17 cellular contexts compared by ENCODE assay signal in the genomic region with DNA sequence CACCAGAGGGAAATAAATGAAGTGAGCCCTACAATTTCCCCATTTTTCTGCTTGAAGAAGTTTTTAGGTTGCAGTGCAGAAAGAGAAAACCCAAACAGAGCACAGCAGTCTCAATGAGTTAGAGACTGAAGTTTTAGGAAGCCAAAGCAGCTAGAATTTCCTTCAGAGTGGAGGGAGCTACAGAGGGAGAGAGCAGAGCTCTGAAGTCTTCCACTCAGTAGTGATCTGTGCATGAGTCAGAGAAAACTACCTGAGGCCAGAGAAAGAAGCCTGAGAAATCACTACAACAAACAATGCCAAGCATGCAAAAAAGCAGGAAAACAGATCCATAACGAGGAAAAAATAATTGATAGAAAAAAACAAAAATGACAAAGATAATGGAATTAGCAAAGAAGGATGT. TPM values are rescaled to one million over a fixed set of nuclear protein-coding genes. Genes with fewer than 3 reads are reported as not detected.
"Had no signal": no experiment of that assay in that cellular context is flagged by ENCODE, and none has a peak within 500 bp of the region (broad histone marks: within the 10 kb centered on the region; RNA-seq: fewer than 3 reads in every experiment).

No MANE protein-coding gene starts in this region.

- FAIRE-seq: colon, endothelial cell of umbilical vein had no signal

- H3K4me1 ChIP-seq: ascending aorta, right atrium auricular region, tibial nerve had no signal

- H3K9me3 ChIP-seq: ascending aorta, right atrium auricular region, tibial nerve had no signal

- DNase-seq: activated CD4-positive, alpha-beta T cell treated with anti-CD3 and anti-CD28 coated beads, Interleukin-2, amount 50 U/mL, for 48 hours; activated naive CD4-positive, alpha-beta T cell treated with anti-CD3 and anti-CD28 coated beads, Interleukin-2, amount 10 ng/mL, durations not matched to agents 7 days and 5 days; caudate nucleus; foreskin melanocyte; left colon; naive B cell; stimulated activated CD4-positive, alpha-beta T cell treated with anti-CD3 and anti-CD28 coated beads, Interleukin-4, amount 100 ng/mL, for 24 hours; stimulated activated naive CD4-positive, alpha-beta T cell had no signal

- H3K36me3 Mint-ChIP-seq: activated naive CD4-positive, alpha-beta T cell treated with anti-CD3 and anti-CD28 coated beads, Interleukin-2, amount 10 ng/mL, durations not matched to agents 7 days and 5 days; naive B cell had no signal

- H3K9me3 Mint-ChIP-seq: activated naive CD4-positive, alpha-beta T cell treated with anti-CD3 and anti-CD28 coated beads, Interleukin-2, amount 10 ng/mL, durations not matched to agents 7 days and 5 days; activated T-helper 17 cell treated with anti-CD3 and anti-CD28 coated beads, Interleukin-2, amount 50 U/mL, for 72 hours; naive B cell had no signal

- H3K4me3 ChIP-seq: ascending aorta, lung, right atrium auricular region, tibial nerve had no signal

- H3K36me3 ChIP-seq: ascending aorta, right atrium auricular region, tibial nerve had no signal

- H3K27me3 ChIP-seq: ascending aorta, right atrium auricular region, tibial nerve had no signal

- H3K27ac Mint-ChIP-seq: activated naive CD4-positive, alpha-beta T cell treated with anti-CD3 and anti-CD28 coated beads, Interleukin-2, amount 10 ng/mL, durations not matched to agents 7 days and 5 days; activated T-helper 17 cell treated with anti-CD3 and anti-CD28 coated beads, Interleukin-2, amount 50 U/mL, for 72 hours; naive B cell had no signal

- H3K27ac ChIP-seq: ascending aorta, right atrium auricular region, tibial nerve, VCaP had no signal

- H3K4me1 Mint-ChIP-seq: activated naive CD4-positive, alpha-beta T cell treated with anti-CD3 and anti-CD28 coated beads, Interleukin-2, amount 10 ng/mL, durations not matched to agents 7 days and 5 days; activated T-helper 17 cell treated with anti-CD3 and anti-CD28 coated beads, Interleukin-2, amount 50 U/mL, for 72 hours; naive B cell had no signal

- ATAC-seq: activated T-helper 17 cell treated with anti-CD3 and anti-CD28 coated beads, Interleukin-2, amount 50 U/mL, for 72 hours; left colon had no signal

- H3K4me3 Mint-ChIP-seq: activated naive CD4-positive, alpha-beta T cell treated with anti-CD3 and anti-CD28 coated beads, Interleukin-2, amount 10 ng/mL, durations not matched to agents 7 days and 5 days; activated T-helper 17 cell treated with anti-CD3 and anti-CD28 coated beads, Interleukin-2, amount 50 U/mL, for 72 hours; naive B cell had no signal

RNA-seq across cellular contexts. Expression of gene TAF1L, which starts 44.6 kb away (rescaled TPM):
- total RNA-seq: ascending aorta, endothelial cell of umbilical vein, left colon, right atrium auricular region, skeletal muscle tissue had no signal
- polyA plus RNA-seq: endothelial cell of umbilical vein had no signal
